ENCODE assay signal across 8 cellular contexts in genomic region chr15:75646112-75646943, GRCh38. TPM values are rescaled to one million over a fixed set of nuclear protein-coding genes. Genes with fewer than 3 reads are reported as not detected.
A peak's percentile ranks its signal among the peaks of the same experiment; 100 is the strongest.
DNase-seq lines count a peak whose midpoint lies in the region; ATAC-seq and TF ChIP-seq lines count a peak whose summit lies in the region.

No MANE protein-coding gene starts in this region.

- H3K36me3 Mint-ChIP-seq in activated T-helper 2 cell treated with anti-CD3 and anti-CD28 coated beads, Interferon-gamma antibody, Interleukin-2, Interleukin-4, amounts not matched to agents 10 μg/mL and 5 μg/mL and 100 μg/mL, durations not matched to agents 14 hours and 24 hours and 36 hours (ENCODE audit: low read depth), result no peaks in the 10 kb centered on the region

- DNase-seq in activated T-helper 2 cell treated with anti-CD3 and anti-CD28 coated beads, Interferon-gamma antibody, Interleukin-2, Interleukin-4, amounts not matched to agents 10 μg/mL and 5 μg/mL and 100 μg/mL, durations not matched to agents 14 hours and 24 hours and 36 hours (ENCODE audit: low spot score), result no peak
- DNase-seq in smooth muscle cell (lab: John Stamatoyannopoulos, UW; ENCODE audit: unreplicated experiment) (no peak), Ammon's horn (ENCODE audit: low spot score) (no peak)
- no peak for DNase-seq in central memory CD4-positive, alpha-beta T cell
- no peak for DNase-seq in activated effector memory CD4-positive, alpha-beta T cell treated with Interleukin-2 at 50 U/mL for 16 hours

- no peaks in the 10 kb centered on the region for H3K9me3 Mint-ChIP-seq in activated T-helper 2 cell treated with anti-CD3 and anti-CD28 coated beads, Interferon-gamma antibody, Interleukin-2, Interleukin-4, amounts not matched to agents 10 μg/mL and 5 μg/mL and 100 μg/mL, durations not matched to agents 14 hours and 24 hours and 36 hours

- H3K9ac ChIP-seq in smooth muscle cell (ENCODE audit: low read depth), result peak overlapping the region; percentile 97

- peak overlapping the region; percentile 47 for H3K27ac Mint-ChIP-seq in activated T-helper 2 cell treated with anti-CD3 and anti-CD28 coated beads, Interferon-gamma antibody, Interleukin-2, Interleukin-4, amounts not matched to agents 10 μg/mL and 5 μg/mL and 100 μg/mL, durations not matched to agents 14 hours and 24 hours and 36 hours

- H3K9me3 ChIP-seq in HEK293 (ENCODE audit: control insufficient read depth, insufficient read depth, low read depth, low read length) (no peaks in the 10 kb centered on the region), smooth muscle cell (replicated peaks; ENCODE audit: low read depth) (no peaks in the 10 kb centered on the region)

- H3K4me1 Mint-ChIP-seq in activated T-helper 2 cell treated with anti-CD3 and anti-CD28 coated beads, Interferon-gamma antibody, Interleukin-2, Interleukin-4, amounts not matched to agents 10 μg/mL and 5 μg/mL and 100 μg/mL, durations not matched to agents 14 hours and 24 hours and 36 hours (ENCODE audit: low read depth), result peaks cover 22% of the 10 kb centered on the region

- intact Hi-C loops in activated T-helper 2 cell treated with anti-CD3 and anti-CD28 coated beads, Interferon-gamma antibody, Interleukin-2, Interleukin-4, amounts not matched to agents 10 μg/mL and 5 μg/mL and 100 μg/mL, durations not matched to agents 14 hours and 24 hours and 36 hours (cut with micrococcal nuclease), result loop anchor here (10.0 kb wide), 1 partner anchor 258 kb away; the partner anchor contains the start of gene FBXO22

- CTCF ChIA-PET in HEK293 (lab: Yijun Ruan, JAX), result interaction anchor here (0.5 to 2.9 kb wide), 9 partner anchors 32 to 623 kb away, joined by 3 to 22 read pairs (median 3); partner anchors contain the start of genes MAN2C1 and PPCDC

- no peaks in the 10 kb centered on the region for H3K27me3 ChIP-seq in smooth muscle cell (ENCODE audit: low read depth)

- peak overlapping the region; percentile 73 for H3K4me3 ChIP-seq in HEK293 (ENCODE audit: low read depth, low read length)
- peak overlapping the region; percentile 79 for H3K4me3 ChIP-seq in iPS-11a (ENCODE audit: low read depth, low read length)
- H3K4me3 ChIP-seq in smooth muscle cell, result peak overlapping the region; percentile 91

- no peak for ATAC-seq in activated CD4-positive, CD25-positive, alpha-beta regulatory T cell treated with anti-CD3 and anti-CD28 coated beads, Interleukin-2, amount 50 U/mL, for 24 hours

- WGBS in smooth muscle cell (ENCODE audit: low lambda C conversion rate), result 47% methylated on average over 5 of the region's 5 CpGs

- POLR2A ChIA-PET in HEK293 (lab: Yijun Ruan, JAX), result interaction anchor here (1.2 to 2.6 kb wide), 11 partner anchors 8 to 278 kb away, joined by 4 to 24 read pairs (median 10); partner anchors contain the start of genes MAN2C1, PTPN9, SIN3A and SNUPN

- H2AFZ ChIP-seq in smooth muscle cell (ENCODE audit: low read depth), result peak overlapping the region; percentile 24

- TF ChIP-seq CTCF in HEK293 (tag by site-specific recombination; IDR thresholded peaks at IDR 0.05) (no peak), smooth muscle cell (IDR thresholded peaks at IDR 0.05; ENCODE audit: borderline replicate concordance, insufficient read depth, poor library complexity, severe bottlenecking) (no peak)

- peaks cover 27% of the 10 kb centered on the region for H4K20me1 ChIP-seq in smooth muscle cell (ENCODE audit: low read depth)

- H3K4me3 Mint-ChIP-seq in activated T-helper 2 cell treated with anti-CD3 and anti-CD28 coated beads, Interferon-gamma antibody, Interleukin-2, Interleukin-4, amounts not matched to agents 10 μg/mL and 5 μg/mL and 100 μg/mL, durations not matched to agents 14 hours and 24 hours and 36 hours (ENCODE audit: low read depth), result peak overlapping the region; percentile 87

- peak overlapping the region; percentile 95 for H3K4me2 ChIP-seq in smooth muscle cell

- no peaks in the 10 kb centered on the region for H3K4me1 ChIP-seq in HEK293 (ENCODE audit: control insufficient read depth, insufficient read depth, low read length)
- peaks cover 22% of the 10 kb centered on the region for H3K4me1 ChIP-seq in smooth muscle cell (ENCODE audit: low read depth)

- peaks cover 4% of the 10 kb centered on the region for H3K27me3 Mint-ChIP-seq in activated T-helper 2 cell treated with anti-CD3 and anti-CD28 coated beads, Interferon-gamma antibody, Interleukin-2, Interleukin-4, amounts not matched to agents 10 μg/mL and 5 μg/mL and 100 μg/mL, durations not matched to agents 14 hours and 24 hours and 36 hours (ENCODE audit: low read depth)

- H3K36me3 ChIP-seq in HEK293 (ENCODE audit: control insufficient read depth in 2 of 2, insufficient read depth in 1 of 2, low read length in 2 of 2) (peaks cover 0 to 10% of the 10 kb centered on the region in 2 experiments; a peak in 1 of 3 replicates), smooth muscle cell (ENCODE audit: low read depth) (no peaks in the 10 kb centered on the region)

- no peak overlapping the region for H3K27ac ChIP-seq in HEK293 (ENCODE audit: extremely low read depth, low read depth, low read length)
- H3K27ac ChIP-seq in smooth muscle cell (ENCODE audit: low read depth), result peak overlapping the region; percentile 95

- peaks cover 40% of the 10 kb centered on the region for H3K79me2 ChIP-seq in smooth muscle cell (ENCODE audit: low read depth)

- no peaks in the 10 kb centered on the region for H3F3A ChIP-seq in smooth muscle cell (ENCODE audit: low read depth)

TF ChIP-seq in HEK293, 187 proteins besides CTCF, POLR2A, EP300 and RAD21:
- TF ChIP-seq ZNF610 (tag by site-specific recombination; IDR thresholded peaks at IDR 0.05; ENCODE audit: borderline replicate concordance) (no peak), ZNF664 (tag by site-specific recombination; IDR thresholded peaks at IDR 0.05) (0 out of 2 replicates have a peak, but pooled peaks have one; percentile 57), ZNF114 (tag by site-specific recombination; IDR thresholded peaks at IDR 0.05) (no peak), ZNF394 (tag by site-specific recombination; IDR thresholded peaks at IDR 0.05; ENCODE audit: borderline replicate concordance) (no peak)

RNA-seq across cellular contexts. Expression of gene SNX33, which starts 1.4 kb away (rescaled TPM):
- total RNA-seq in activated T-helper 2 cell treated with anti-CD3 and anti-CD28 coated beads, Interferon-gamma antibody, Interleukin-2, Interleukin-4, amounts not matched to agents 10 μg/mL and 5 μg/mL and 100 μg/mL, durations not matched to agents 14 hours and 24 hours and 36 hours, result 6.8 and 7.4 TPM in 2 replicates
- 9.7 and 13.6 TPM in 2 replicates for total RNA-seq in smooth muscle cell
- polyA plus RNA-seq in smooth muscle cell, result 14.2 and 19.2 TPM in 2 replicates

RNA-seq across cellular contexts. Expression of gene IMP3, which starts 6.3 kb away (rescaled TPM):
- 103 and 106 TPM in 2 replicates for total RNA-seq in activated T-helper 2 cell treated with anti-CD3 and anti-CD28 coated beads, Interferon-gamma antibody, Interleukin-2, Interleukin-4, amounts not matched to agents 10 μg/mL and 5 μg/mL and 100 μg/mL, durations not matched to agents 14 hours and 24 hours and 36 hours
- 54.1 and 55.6 TPM in 2 replicates for total RNA-seq in smooth muscle cell
- polyA plus RNA-seq in smooth muscle cell, result 56.7 and 57.5 TPM in 2 replicates

RNA-seq across cellular contexts. Expression of gene SNUPN, which starts 20.8 kb away (rescaled TPM):
- 32.7 and 40.9 TPM in 2 replicates for total RNA-seq in activated T-helper 2 cell treated with anti-CD3 and anti-CD28 coated beads, Interferon-gamma antibody, Interleukin-2, Interleukin-4, amounts not matched to agents 10 μg/mL and 5 μg/mL and 100 μg/mL, durations not matched to agents 14 hours and 24 hours and 36 hours
- 15.2 and 20.7 TPM in 2 replicates for total RNA-seq in smooth muscle cell
- 24.0 and 26.7 TPM in 2 replicates for polyA plus RNA-seq in smooth muscle cell
